In the genomic region with DNA sequence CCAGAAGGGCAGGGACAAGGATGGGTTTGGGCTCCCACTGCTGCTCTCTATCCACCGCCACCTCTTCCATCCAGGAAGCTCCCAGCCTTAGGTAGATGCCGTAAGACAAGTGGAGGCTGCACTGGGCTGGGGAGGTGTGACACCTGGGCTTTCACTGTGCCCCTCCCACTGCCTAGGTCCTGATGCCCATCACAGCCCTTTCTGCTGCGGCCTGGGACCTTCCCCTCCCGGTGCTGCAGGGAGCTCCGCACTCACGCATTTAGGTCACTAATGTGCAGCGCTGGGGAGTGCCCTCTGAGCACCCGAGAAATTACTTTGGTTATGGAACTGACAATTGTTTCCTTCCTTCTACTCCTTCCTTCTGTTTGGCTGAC, we compare ENCODE assay signal across 23 cellular contexts. TPM values are rescaled to one million over a fixed set of nuclear protein-coding genes. Genes with fewer than 3 reads are reported as not detected.
DNase-seq lines count a peak whose midpoint lies in the region; ATAC-seq and TF ChIP-seq lines count a peak whose summit lies in the region.
"Had no signal": no experiment of that assay in that cellular context is flagged by ENCODE, and none has a peak within 500 bp of the region (broad histone marks: within the 10 kb centered on the region; RNA-seq: fewer than 3 reads in every experiment).

No MANE protein-coding gene starts in this region.

- peaks cover 7% of the 10 kb centered on the region for H3K36me3 Mint-ChIP-seq in WTC11
- H3K36me3 Mint-ChIP-seq: CD4-positive, alpha-beta memory T cell had no signal

- peaks cover 3% of the 10 kb centered on the region for H3K4me1 ChIP-seq in right cardiac atrium (ENCODE audit: control insufficient read depth, insufficient read depth, low read length)
- peaks cover 3 to 52% (median 40%) of the 10 kb centered on the region in 5 donors for H3K4me1 ChIP-seq in subcutaneous abdominal adipose tissue (ENCODE audit: control insufficient read depth in 5 of 5, insufficient read depth in 5 of 5, low read length in 5 of 5)
- H3K4me1 ChIP-seq: BE2C had no signal

- no peak overlapping the region for H3K27ac Mint-ChIP-seq in WTC11
- H3K27ac Mint-ChIP-seq: CD4-positive, alpha-beta memory T cell; IgD-negative memory B cell had no signal

- CTCF ChIA-PET in WTC11 (lab: Charles Lee), result interaction anchor here (0.6 to 4.3 kb wide), 11 partner anchors 13 to 445 kb away, joined by 3 to 65 read pairs (median 3); partner anchors contain the start of genes ALS2CL and PRSS50

- intact Hi-C loops in Right ventricle myocardium inferior (cut with DNase I), result no loop called here
- intact Hi-C loops in right cardiac atrium (cut with DNase I), result no loop called here

- no peak overlapping the region for H3K9ac ChIP-seq in subcutaneous abdominal adipose tissue (ENCODE audit: low read length in 5 of 5)

- WGBS in right cardiac atrium, result 70% methylated on average over 8 of the region's 8 CpGs

- DNase-seq in Right ventricle myocardium inferior (ENCODE audit: missing footprints), result peak; percentile 66
- DNase-seq in right cardiac atrium, result no peak
- no peak for DNase-seq in WTC11 (ENCODE audit: low spot score)
- DNase-seq in left lobe of liver (ENCODE audit: low spot score), result peak; percentile 44
- no peak for DNase-seq in nucleus accumbens (lab: John Stamatoyannopoulos, UW)
- DNase-seq: BE2C; CD4-positive, alpha-beta memory T cell; DMS153; GDM1; HCEC 1CT; Karpas-422; NCI-H1436; NCI-H1930; NCI-H226; NCI-H524; NCI-H82; RPMI8226 had no signal

- H3K27me3 Mint-ChIP-seq in WTC11 (ENCODE audit: low read depth), result peaks cover 42% of the 10 kb centered on the region

- H3K36me3 ChIP-seq in subcutaneous abdominal adipose tissue (ENCODE audit: control insufficient read depth in 5 of 5, insufficient read depth in 5 of 5, low read length in 5 of 5), result no peaks in the 10 kb centered on the region
- H3K36me3 ChIP-seq: BE2C had no signal

- H3K4me1 Mint-ChIP-seq in WTC11, result peaks cover 3% of the 10 kb centered on the region
- H3K4me1 Mint-ChIP-seq: CD4-positive, alpha-beta memory T cell; IgD-negative memory B cell had no signal

- TF ChIP-seq CTCF in WTC11 (IDR thresholded peaks at IDR 0.05), result no peak

- H3K9me3 Mint-ChIP-seq in WTC11, result peaks cover 17% of the 10 kb centered on the region

- H3K4me3 ChIP-seq in right cardiac atrium (ENCODE audit: low read length) (no peak overlapping the region), subcutaneous abdominal adipose tissue (ENCODE audit: low read depth in 1 of 5, low read length in 5 of 5) (peak overlapping the region in 4 of 5 donors; percentile 42 to 63 (median 50))

- H3K9me3 ChIP-seq in right cardiac atrium (ENCODE audit: control insufficient read depth, low read length) (no peaks in the 10 kb centered on the region), subcutaneous abdominal adipose tissue (ENCODE audit: control insufficient read depth in 5 of 5, low read length in 5 of 5) (peaks cover 0 to 6% (median 0%) of the 10 kb centered on the region in 5 donors)
- H3K9me3 ChIP-seq: BE2C had no signal

- peak overlapping the region; percentile 56; the same call in 1 of the 2 replicates for H3K4me3 Mint-ChIP-seq in WTC11
- H3K4me3 Mint-ChIP-seq: CD4-positive, alpha-beta memory T cell; IgD-negative memory B cell had no signal

- H3K27me3 ChIP-seq in right cardiac atrium (ENCODE audit: control insufficient read depth, insufficient read depth) (no peaks in the 10 kb centered on the region), subcutaneous abdominal adipose tissue (ENCODE audit: control insufficient read depth in 5 of 5, insufficient read depth in 4 of 5, low read length in 5 of 5) (peaks cover 14 to 30% (median 26%) of the 10 kb centered on the region in 5 donors)

- ATAC-seq in Right ventricle myocardium inferior (no peak), right cardiac atrium (no peak), WTC11 (no peak), left lobe of liver (no peak), HG02970 (IDR thresholded peaks at IDR 0.05; ENCODE audit: low FRiP score, unreplicated experiment) (no peak)

- POLR2A ChIA-PET in WTC11 (lab: Charles Lee), result interaction anchor here (0.6 kb wide), 1 partner anchor 497 kb away, joined by 4 read pairs; no protein-coding TSS in a partner anchor

- H3K27ac ChIP-seq in right cardiac atrium (ENCODE audit: low read length) (no peak overlapping the region), subcutaneous abdominal adipose tissue (ENCODE audit: low read depth, low read length) (no peak overlapping the region)

TF ChIP-seq in WTC11, 78 proteins besides CTCF, POLR2A, EP300 and RAD21:
- TF ChIP-seq USF1 (CRISPR knock-in tag; IDR thresholded peaks at IDR 0.05) (no peak), ZNF219 (CRISPR knock-in tag; IDR thresholded peaks at IDR 0.05; ENCODE audit: borderline replicate concordance) (no peak), NR1H2 (CRISPR knock-in tag; IDR thresholded peaks at IDR 0.05) (no peak), GABPB1 (CRISPR knock-in tag; IDR thresholded peaks at IDR 0.05) (no peak), PRRX2 (CRISPR knock-in tag; IDR thresholded peaks at IDR 0.05) (no peak), ATF3 (CRISPR knock-in tag; conservative IDR thresholded peaks at IDR 0.05) (no peak), NFYB (CRISPR knock-in tag; conservative IDR thresholded peaks at IDR 0.05; ENCODE audit: low read depth) (no peak), NR3C1 (CRISPR knock-in tag; conservative IDR thresholded peaks at IDR 0.05; ENCODE audit: low read depth) (no peak), FOXK1 (CRISPR knock-in tag; IDR thresholded peaks at IDR 0.05) (no peak), FOXP1 (CRISPR knock-in tag; IDR thresholded peaks at IDR 0.05; ENCODE audit: borderline replicate concordance) (no peak), NFE2L1 (CRISPR knock-in tag; IDR thresholded peaks at IDR 0.05) (no peak), ZNF138 (CRISPR knock-in tag; conservative IDR thresholded peaks at IDR 0.05) (no peak), NFATC4 (CRISPR knock-in tag; IDR thresholded peaks at IDR 0.05) (no peak)
- TF ChIP-seq, protein P1, sequence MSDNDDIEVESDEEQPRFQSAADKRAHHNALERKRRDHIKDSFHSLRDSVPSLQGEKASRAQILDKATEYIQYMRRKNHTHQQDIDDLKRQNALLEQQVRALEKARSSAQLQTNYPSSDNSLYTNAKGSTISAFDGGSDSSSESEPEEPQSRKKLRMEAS (CRISPR knock-in tag; IDR thresholded peaks at IDR 0.05), result no peak
- TF ChIP-seq, protein P2, sequence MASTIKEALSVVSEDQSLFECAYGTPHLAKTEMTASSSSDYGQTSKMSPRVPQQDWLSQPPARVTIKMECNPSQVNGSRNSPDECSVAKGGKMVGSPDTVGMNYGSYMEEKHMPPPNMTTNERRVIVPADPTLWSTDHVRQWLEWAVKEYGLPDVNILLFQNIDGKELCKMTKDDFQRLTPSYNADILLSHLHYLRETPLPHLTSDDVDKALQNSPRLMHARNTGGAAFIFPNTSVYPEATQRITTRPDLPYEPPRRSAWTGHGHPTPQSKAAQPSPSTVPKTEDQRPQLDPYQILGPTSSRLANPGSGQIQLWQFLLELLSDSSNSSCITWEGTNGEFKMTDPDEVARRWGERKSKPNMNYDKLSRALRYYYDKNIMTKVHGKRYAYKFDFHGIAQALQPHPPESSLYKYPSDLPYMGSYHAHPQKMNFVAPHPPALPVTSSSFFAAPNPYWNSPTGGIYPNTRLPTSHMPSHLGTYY (CRISPR knock-in tag; IDR thresholded peaks at IDR 0.05), result no peak

RNA-seq across cellular contexts. Expression of gene LTF, which starts 0.8 kb away (rescaled TPM):
- total RNA-seq in Right ventricle myocardium inferior (4.8 TPM), right cardiac atrium (1 to 10 TPM in 3 of 4 donors, under 1 TPM in 1; 0.71 to 5.5 (median 2.2) TPM), WTC11 (2021) (0.14 to 0.30 TPM (median 0.22 TPM) in 3 replicates), left lobe of liver (1.7 TPM)
- 1.00 TPM for polyA plus RNA-seq in right cardiac atrium
- total RNA-seq: A172; CD4-positive, alpha-beta memory T cell; Daoy; MCF 10A had no signal
- polyA plus RNA-seq: CD4-positive, alpha-beta memory T cell; IgD-negative memory B cell had no signal

RNA-seq across cellular contexts. Expression of gene RTP3, which starts 33.9 kb away (rescaled TPM):
- total RNA-seq in Right ventricle myocardium inferior (not detected), right cardiac atrium (not detected), WTC11 (2021) (not detected in 3 replicates), left lobe of liver (28.6 TPM)
- not detected for polyA plus RNA-seq in right cardiac atrium
- total RNA-seq: A172; CD4-positive, alpha-beta memory T cell; Daoy; MCF 10A had no signal
- polyA plus RNA-seq: CD4-positive, alpha-beta memory T cell; IgD-negative memory B cell had no signal

RNA-seq across cellular contexts. Expression of gene CCRL2, which starts 56.8 kb away (rescaled TPM):
- total RNA-seq in Right ventricle myocardium inferior (1.2 TPM), right cardiac atrium (1 to 10 TPM; 1.4 to 3.1 (median 2.4) TPM), WTC11 (2021) (not detected in 3 replicates), left lobe of liver (0.55 TPM)
- 1.7 TPM for polyA plus RNA-seq in right cardiac atrium
- total RNA-seq: A172, MCF 10A had no signal

Comparison
In these comparisons a context has a peak if more than half of its experiments do, and no peak if none do; other contexts are left out.
1. DNase-seq: peak in Right ventricle myocardium inferior (single experiment) and left lobe of liver (single experiment); none in right cardiac atrium (0 of 3), WTC11 (single experiment) and nucleus accumbens (0 of 56).
2. RNA of gene RTP3, which starts 33.9 kb away (total RNA-seq): 28.6 TPM in left lobe of liver (single experiment); not detected in WTC11, not detected in Right ventricle myocardium inferior (single experiment) and not detected in right cardiac atrium; every median in the first group is over 10 times any median in the second.